ENCODE assay signal across 16 cellular contexts in the genomic region with DNA sequence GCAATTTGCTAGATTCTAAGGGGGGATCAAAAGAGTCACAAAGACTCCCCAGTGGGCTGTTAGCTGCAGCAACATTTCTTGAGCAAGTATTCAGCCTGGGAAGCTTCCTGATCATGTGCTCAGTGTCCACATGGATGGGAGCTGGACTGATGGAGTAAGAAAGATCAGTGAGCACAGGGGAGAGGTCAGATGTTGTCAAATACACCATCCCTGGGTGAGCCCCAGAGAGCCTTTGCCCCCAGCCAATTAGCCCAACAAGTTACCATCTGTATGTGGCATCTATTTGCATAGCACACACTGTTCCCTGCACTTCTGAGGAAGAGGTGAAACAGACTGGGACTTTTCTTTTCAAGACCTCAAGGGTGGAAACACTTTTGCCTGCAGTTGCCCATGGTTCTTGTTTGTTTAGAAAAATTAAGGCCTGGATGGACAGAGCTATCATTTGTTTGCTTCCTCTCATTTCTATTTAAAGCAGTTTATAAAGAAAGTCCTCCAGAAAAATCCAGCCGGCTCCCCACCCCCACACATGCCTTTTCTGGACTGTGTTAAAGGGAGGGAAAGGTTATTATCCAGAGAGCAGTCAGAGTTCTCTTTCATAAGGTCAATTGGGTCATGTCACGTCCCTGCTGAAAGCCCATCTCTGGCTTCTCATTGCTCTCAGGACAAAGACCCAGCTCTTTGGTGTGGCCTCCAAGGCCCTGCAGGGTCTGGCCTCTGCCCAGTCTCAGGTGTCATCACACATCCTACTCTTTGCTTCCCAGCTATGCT. TPM values are rescaled to one million over a fixed set of nuclear protein-coding genes. Genes with fewer than 3 reads are reported as not detected.
A peak's percentile ranks its signal among the peaks of the same experiment; 100 is the strongest.
DNase-seq lines count a peak whose midpoint lies in the region; ATAC-seq and TF ChIP-seq lines count a peak whose summit lies in the region.
"Had no signal": no experiment of that assay in that cellular context is flagged by ENCODE, and none has a peak within 500 bp of the region (broad histone marks: within the 10 kb centered on the region; RNA-seq: fewer than 3 reads in every experiment).

No MANE protein-coding gene starts in this region.

- TF ChIP-seq POLR2A in right lobe of liver (IDR thresholded peaks at IDR 0.05), result no peak

- H3K79me2 ChIP-seq in GM23338 (replicated peaks; ENCODE audit: insufficient read depth), result no peaks in the 10 kb centered on the region

- TF ChIP-seq CTCF in GM23338 (conservative IDR thresholded peaks at IDR 0.05; ENCODE audit: low read depth in 2 of 2) (no peak), right lobe of liver (IDR thresholded peaks at IDR 0.05) (no peak)

- no peaks in the 10 kb centered on the region for H3K27me3 Mint-ChIP-seq in GM23338 (ENCODE audit: insufficient read depth, low read depth, poor library complexity)
- no peaks in the 10 kb centered on the region for H3K27me3 Mint-ChIP-seq in stimulated activated memory B cell treated with anti-CD40 and anti-IgM and Interleukin-4, amounts not matched to agents 10 μg/mL and 1 μg/mL and 100 μg/mL, for 72 hours

- H3K36me3 Mint-ChIP-seq in GM23338 (ENCODE audit: low read depth), result no peaks in the 10 kb centered on the region
- H3K36me3 Mint-ChIP-seq in stimulated activated memory B cell treated with anti-CD40 and anti-IgM and Interleukin-4, amounts not matched to agents 10 μg/mL and 1 μg/mL and 100 μg/mL, for 72 hours, result no peaks in the 10 kb centered on the region

- no peaks in the 10 kb centered on the region for H3K9me3 ChIP-seq in right lobe of liver

- peaks cover 7% of the 10 kb centered on the region for H3K4me1 Mint-ChIP-seq in GM23338
- H3K4me1 Mint-ChIP-seq in stimulated activated memory B cell treated with anti-CD40 and anti-IgM and Interleukin-4, amounts not matched to agents 10 μg/mL and 1 μg/mL and 100 μg/mL, for 72 hours, result peaks cover 49% of the 10 kb centered on the region

- intact Hi-C loops in right lobe of liver (cut with DNase I), result no loop called here

- H3K27me3 ChIP-seq in GM23338 (ENCODE audit: insufficient read depth), result no peaks in the 10 kb centered on the region
- no peaks in the 10 kb centered on the region for H3K27me3 ChIP-seq in right lobe of liver
- H3K27me3 ChIP-seq: BLaER1, SJCRH30 had no signal

- DNase-seq in GM23338 (ENCODE audit: low spot score), result no peak
- peak; percentile 83 for DNase-seq in NCI-H69 (lab: John Stamatoyannopoulos, UW)
- DNase-seq in right lobe of liver, result no peak
- no peak for DNase-seq in GM03348 (ENCODE audit: low spot score)
- DNase-seq: DMS153, EL, MV-4-11, NCI-H1436, NCI-H2029 treated with DMSO at 0.1 percent for 48 hours, NCI-H524 had no signal

- H3K4me3 ChIP-seq in GM23338, result no peak overlapping the region
- H3K4me3 ChIP-seq in right lobe of liver, result no peak overlapping the region
- H3K4me3 ChIP-seq: BLaER1, SJCRH30 had no signal

- ATAC-seq in GM23338 (peak; percentile 31; the same call in 1 of the 3 replicates), right lobe of liver (peak in 3 of 4 donors; percentile 22 to 66 (median 28)), HG02763 (IDR thresholded peaks at IDR 0.05; ENCODE audit: unreplicated experiment) (no peak), GM21390 (IDR thresholded peaks at IDR 0.05; ENCODE audit: unreplicated experiment) (no peak)
- ATAC-seq in stimulated activated memory B cell treated with anti-CD40 and anti-IgM and Interleukin-4, amounts not matched to agents 10 μg/mL and 1 μg/mL and 100 μg/mL, for 72 hours, result peak; percentile 68
- ATAC-seq: HCT116 had no signal

- H3K4me1 ChIP-seq in GM23338 (ENCODE audit: insufficient read depth) (no peaks in the 10 kb centered on the region), right lobe of liver (peaks cover 0 to 5% (median 0%) of the 10 kb centered on the region in 4 donors)

- no peak overlapping the region for H3K27ac Mint-ChIP-seq in GM23338
- H3K27ac Mint-ChIP-seq in stimulated activated memory B cell treated with anti-CD40 and anti-IgM and Interleukin-4, amounts not matched to agents 10 μg/mL and 1 μg/mL and 100 μg/mL, for 72 hours, result peak overlapping the region; percentile 80

- H3K4me3 Mint-ChIP-seq in GM23338, result no peak overlapping the region
- H3K4me3 Mint-ChIP-seq in stimulated activated memory B cell treated with anti-CD40 and anti-IgM and Interleukin-4, amounts not matched to agents 10 μg/mL and 1 μg/mL and 100 μg/mL, for 72 hours, result no peak overlapping the region

- H3K27ac ChIP-seq in GM23338 (ENCODE audit: low read depth) (no peak overlapping the region), right lobe of liver (no peak overlapping the region)
- H3K27ac ChIP-seq: BLaER1, SJCRH30 had no signal

- H3K36me3 ChIP-seq in GM23338 (ENCODE audit: insufficient read depth) (no peaks in the 10 kb centered on the region), right lobe of liver (no peaks in the 10 kb centered on the region)
- H3K36me3 ChIP-seq: BLaER1, SJCRH30 had no signal

- H2AFZ ChIP-seq in GM23338, result no peak overlapping the region

- 28% methylated on average over 2 of the region's 2 CpGs for WGBS in right lobe of liver (ENCODE audit: insufficient coverage, low coverage, low lambda C conversion rate, missing lambda C conversion rate)

- H3K4me2 ChIP-seq in GM23338, result no peak overlapping the region
- H3K4me2 ChIP-seq: BLaER1 had no signal

- no peaks in the 10 kb centered on the region for H3F3A ChIP-seq in GM23338 (replicated peaks; ENCODE audit: low read depth)

- 0 out of 3 replicates have a peak, but pooled peaks cover 4% of the 10 kb centered on the region for H3K9me3 Mint-ChIP-seq in GM23338
- H3K9me3 Mint-ChIP-seq in stimulated activated memory B cell treated with anti-CD40 and anti-IgM and Interleukin-4, amounts not matched to agents 10 μg/mL and 1 μg/mL and 100 μg/mL, for 72 hours, result no peaks in the 10 kb centered on the region

- H4K20me1 ChIP-seq in GM23338 (replicated peaks; ENCODE audit: insufficient read depth), result no peaks in the 10 kb centered on the region
- H4K20me1 ChIP-seq: BLaER1 had no signal

- H3K9me2 ChIP-seq in GM23338 (ENCODE audit: insufficient read depth), result no peaks in the 10 kb centered on the region

TF ChIP-seq in GM23338, 12 proteins besides CTCF, POLR2A, EP300 and RAD21 (continues in another document):
- no peak for TF ChIP-seq ZNF114 (CRISPR knock-in tag; IDR thresholded peaks at IDR 0.05)
- no peak for TF ChIP-seq STAT1 (IDR thresholded peaks at IDR 0.05; ENCODE audit: unreplicated experiment)
- TF ChIP-seq, protein P1, sequence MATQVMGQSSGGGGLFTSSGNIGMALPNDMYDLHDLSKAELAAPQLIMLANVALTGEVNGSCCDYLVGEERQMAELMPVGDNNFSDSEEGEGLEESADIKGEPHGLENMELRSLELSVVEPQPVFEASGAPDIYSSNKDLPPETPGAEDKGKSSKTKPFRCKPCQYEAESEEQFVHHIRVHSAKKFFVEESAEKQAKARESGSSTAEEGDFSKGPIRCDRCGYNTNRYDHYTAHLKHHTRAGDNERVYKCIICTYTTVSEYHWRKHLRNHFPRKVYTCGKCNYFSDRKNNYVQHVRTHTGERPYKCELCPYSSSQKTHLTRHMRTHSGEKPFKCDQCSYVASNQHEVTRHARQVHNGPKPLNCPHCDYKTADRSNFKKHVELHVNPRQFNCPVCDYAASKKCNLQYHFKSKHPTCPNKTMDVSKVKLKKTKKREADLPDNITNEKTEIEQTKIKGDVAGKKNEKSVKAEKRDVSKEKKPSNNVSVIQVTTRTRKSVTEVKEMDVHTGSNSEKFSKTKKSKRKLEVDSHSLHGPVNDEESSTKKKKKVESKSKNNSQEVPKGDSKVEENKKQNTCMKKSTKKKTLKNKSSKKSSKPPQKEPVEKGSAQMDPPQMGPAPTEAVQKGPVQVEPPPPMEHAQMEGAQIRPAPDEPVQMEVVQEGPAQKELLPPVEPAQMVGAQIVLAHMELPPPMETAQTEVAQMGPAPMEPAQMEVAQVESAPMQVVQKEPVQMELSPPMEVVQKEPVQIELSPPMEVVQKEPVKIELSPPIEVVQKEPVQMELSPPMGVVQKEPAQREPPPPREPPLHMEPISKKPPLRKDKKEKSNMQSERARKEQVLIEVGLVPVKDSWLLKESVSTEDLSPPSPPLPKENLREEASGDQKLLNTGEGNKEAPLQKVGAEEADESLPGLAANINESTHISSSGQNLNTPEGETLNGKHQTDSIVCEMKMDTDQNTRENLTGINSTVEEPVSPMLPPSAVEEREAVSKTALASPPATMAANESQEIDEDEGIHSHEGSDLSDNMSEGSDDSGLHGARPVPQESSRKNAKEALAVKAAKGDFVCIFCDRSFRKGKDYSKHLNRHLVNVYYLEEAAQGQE (IDR thresholded peaks at IDR 0.05; ENCODE audit: unreplicated experiment), result no peak
- TF ChIP-seq POLR2AphosphoS5 (IDR thresholded peaks at IDR 0.05; ENCODE audit: low read depth), result no peak

RNA-seq across cellular contexts. Expression of a gene that starts 10.0 kb away (rescaled TPM):
- total RNA-seq in GM23338 (2014; rRNA removed; shearing (Covaris generic)), result 24.9 and 25.3 TPM in 2 replicates
- polyA plus RNA-seq in GM23338 (2016; fragmentation: Nextera tagmentation; extraction: Ambion mirVana), result 6.0 and 6.4 TPM in 2 replicates
- 1 to 10 TPM; 1.1 to 4.9 (median 3.6) TPM for total RNA-seq in right lobe of liver

Comparison
In these comparisons a context has a peak if more than half of its experiments do, and no peak if none do; other contexts are left out.
1. ATAC-seq: peak in GM23338 (single experiment), right lobe of liver (3 of 4) and stimulated activated memory B cell treated with anti-CD40 and anti-IgM and Interleukin-4, amounts not matched to agents 10 μg/mL and 1 μg/mL and 100 μg/mL, for 72 hours (single experiment); none in HG02763 (single experiment) and GM21390 (single experiment).